Comparison of ENCODE assay signal across 22 cellular contexts in genomic region chr13:97133955-97134354, GRCh38.
DNase-seq lines count a peak whose midpoint lies in the region; ATAC-seq, FAIRE-seq and TF ChIP-seq lines count a peak whose summit lies in the region.
"Had no signal": no experiment of that assay in that cellular context is flagged by ENCODE, and none has a peak within 500 bp of the region (broad histone marks: within the 10 kb centered on the region; RNA-seq: fewer than 3 reads in every experiment).

No MANE protein-coding gene starts in this region.

- no TSS peak for BruUV-seq in HepG2 (replicated peaks; lab: Mats Ljungman, UMichigan)

- POLR2A ChIA-PET in HepG2 (lab: Yijun Ruan, JAX): interaction anchor here (0.6 kb wide), 1 partner anchor 137 kb away, joined by 3 read pairs; no protein-coding TSS in a partner anchor

- H2AFZ ChIP-seq in HepG2 (ENCODE audit: low read length): no peak overlapping the region

- ATAC-seq in HepG2 (peak; percentile 59), HG02610 (IDR thresholded peaks at IDR 0.05; ENCODE audit: unreplicated experiment) (no peak)
- ATAC-seq: activated CD8-positive, alpha-beta T cell treated with anti-CD3 and anti-CD28 coated beads, Interleukin-2, amount 10 ng/mL, durations not matched to agents 7 days and 5 days; activated T-cell treated with anti-CD3 and anti-CD28 coated beads, Interleukin-2, amount 50 U/mL, for 4 hours had no signal

- 47% methylated on average over 3 of the region's 3 CpGs for WGBS in HepG2 (ENCODE audit: low lambda C conversion rate)

- no peak overlapping the region for H3K27ac ChIP-seq in HepG2 (ENCODE audit: extremely low read length, insufficient read depth, low read length)
- H3K27ac ChIP-seq: esophagus squamous epithelium, left ventricle myocardium inferior, spleen, suprapubic skin had no signal

- no peak overlapping the region for H3K9ac ChIP-seq in HepG2 (ENCODE audit: insufficient read depth, low read depth, low read length)

- H3K4me2 ChIP-seq in HepG2 (ENCODE audit: low read depth, low read length): peak overlapping the region; percentile 32; the same call in 1 of the 2 replicates

- H3K4me1 ChIP-seq in HepG2 (ENCODE audit: insufficient read depth, low read length): peaks cover 31% of the 10 kb centered on the region
- H3K4me1 ChIP-seq: esophagus squamous epithelium, left ventricle myocardium inferior, spleen, suprapubic skin had no signal

- H3K79me2 ChIP-seq in HepG2 (ENCODE audit: insufficient read depth, low read length): no peaks in the 10 kb centered on the region

- TF ChIP-seq EP300 in HepG2 (IDR thresholded peaks at IDR 0.05; ENCODE audit: low read depth in 2 of 2, low read length in 2 of 2): peak in 1 of 2 experiments; percentile 10; a peak in 1 of 4 replicates
- no peak for TF ChIP-seq EP300 in HepG2 (CRISPR knock-in tag; IDR thresholded peaks at IDR 0.05; ENCODE audit: borderline replicate concordance)

- CTCF ChIA-PET in HepG2 (lab: Yijun Ruan, JAX; ENCODE audit: low intra/inter-chr PET ratio, low total read pairs): no interaction called here

- in situ Hi-C loops in HepG2 (cut with HindIII; ENCODE audit: extremely low pct_ligation_motif_present, low pct_unique_long_range_greater_than_20kb): no loop called here

- no peaks in the 10 kb centered on the region for H3K36me3 ChIP-seq in HepG2 (replicated peaks in 1 of 2; ENCODE audit: control insufficient read depth in 1 of 2, insufficient read depth in 2 of 2, low read length in 2 of 2)
- H3K36me3 ChIP-seq: esophagus squamous epithelium, left ventricle myocardium inferior, spleen, suprapubic skin had no signal

- TF ChIP-seq CTCF in HepG2 (CRISPR knock-in tag; IDR thresholded peaks at IDR 0.05): no peak

- H4K20me1 ChIP-seq in HepG2 (ENCODE audit: insufficient read depth, low read length): no peaks in the 10 kb centered on the region

- intact Hi-C loops in HepG2 (cut with micrococcal nuclease; ENCODE audit: unreplicated experiment): no loop called here

- TF ChIP-seq RAD21 in HepG2 (CRISPR knock-in tag; IDR thresholded peaks at IDR 0.05): no peak

- H3K27me3 ChIP-seq in HepG2 (ENCODE audit: control insufficient read depth in 1 of 2, insufficient read depth in 2 of 2, low read length in 2 of 2): no peaks in the 10 kb centered on the region
- H3K27me3 ChIP-seq: esophagus squamous epithelium, suprapubic skin had no signal

- H3K4me3 ChIP-seq in HepG2 (replicated peaks in 1 of 3; ENCODE audit: insufficient read depth in 1 of 3, low read depth in 2 of 3, low read length in 3 of 3): no peak overlapping the region
- H3K4me3 ChIP-seq: esophagus squamous epithelium, left ventricle myocardium inferior, spleen, suprapubic skin had no signal

- TF ChIP-seq POLR2A in HepG2 (IDR thresholded peaks at IDR 0.05; ENCODE audit: insufficient read depth in 1 of 2, low read depth in 2 of 2, low read length in 2 of 2): no peak

- FAIRE-seq in HepG2 (lab: Jason Lieb, UNC): no peak

- H3K9me3 ChIP-seq in HepG2 (ENCODE audit: low read length): no peaks in the 10 kb centered on the region
- H3K9me3 ChIP-seq: esophagus squamous epithelium, left ventricle myocardium inferior, spleen, suprapubic skin had no signal

- peak; percentile 6 for DNase-seq in COR-L47 (lab: John Stamatoyannopoulos, UW)
- DNase-seq in NCI-H1417 (lab: John Stamatoyannopoulos, UW): peak; percentile 75 to 92 (median 89)
- peak; percentile 80 for DNase-seq in NCI-H748 (lab: John Stamatoyannopoulos, UW; ENCODE audit: unreplicated experiment)
- DNase-seq in HepG2 (ENCODE audit: low spot score): peak; percentile 34
- no peak for DNase-seq in activated gamma-delta T cell treated with Interleukin-2 at 50 U/mL for 16 hours
- DNase-seq in NK-92 (lab: John Stamatoyannopoulos, UW; ENCODE audit: unreplicated experiment): no peak
- no peak for DNase-seq in HCEC 1CT
- DNase-seq: activated CD8-positive, alpha-beta T cell treated with anti-CD3 and anti-CD28 coated beads, Interleukin-2, amount 10 ng/mL, durations not matched to agents 7 days and 5 days; activated naive CD4-positive, alpha-beta T cell treated with anti-CD3 and anti-CD28 coated beads, Interleukin-2, amount 50 U/mL, for 16 hours; activated T-cell treated with anti-CD3 and anti-CD28 coated beads, Interleukin-2, amount 50 U/mL, for 4 hours; aorta; cerebellar nuclear complex; DMS79 treated with DMSO at 0.1 percent for 48 hours; effector CD4-positive, alpha-beta T cell; esophagus squamous epithelium; H9; left ventricle myocardium inferior; NCI-H446; OCI-M1; spleen had no signal

TF ChIP-seq in HepG2, 621 proteins besides CTCF, POLR2A, EP300 and RAD21 (continues in another document):
- no peak for TF ChIP-seq CBFB (CRISPR knock-in tag; IDR thresholded peaks at IDR 0.05)
- TF ChIP-seq, protein P1, sequence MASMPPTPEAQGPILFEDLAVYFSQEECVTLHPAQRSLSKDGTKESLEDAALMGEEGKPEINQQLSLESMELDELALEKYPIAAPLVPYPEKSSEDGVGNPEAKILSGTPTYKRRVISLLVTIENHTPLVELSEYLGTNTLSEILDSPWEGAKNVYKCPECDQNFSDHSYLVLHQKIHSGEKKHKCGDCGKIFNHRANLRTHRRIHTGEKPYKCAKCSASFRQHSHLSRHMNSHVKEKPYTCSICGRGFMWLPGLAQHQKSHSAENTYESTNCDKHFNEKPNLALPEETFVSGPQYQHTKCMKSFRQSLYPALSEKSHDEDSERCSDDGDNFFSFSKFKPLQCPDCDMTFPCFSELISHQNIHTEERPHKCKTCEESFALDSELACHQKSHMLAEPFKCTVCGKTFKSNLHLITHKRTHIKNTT (CRISPR knock-in tag; IDR thresholded peaks at IDR 0.05): no peak
- no peak for TF ChIP-seq ZNF652 (CRISPR knock-in tag; IDR thresholded peaks at IDR 0.05; ENCODE audit: borderline replicate concordance, low read depth)
- no peak for TF ChIP-seq ZBTB25 (CRISPR knock-in tag; IDR thresholded peaks at IDR 0.05)
- TF ChIP-seq KDM5A (IDR thresholded peaks at IDR 0.05; ENCODE audit: borderline replicate concordance, low read length): no peak
- TF ChIP-seq, protein P2, sequence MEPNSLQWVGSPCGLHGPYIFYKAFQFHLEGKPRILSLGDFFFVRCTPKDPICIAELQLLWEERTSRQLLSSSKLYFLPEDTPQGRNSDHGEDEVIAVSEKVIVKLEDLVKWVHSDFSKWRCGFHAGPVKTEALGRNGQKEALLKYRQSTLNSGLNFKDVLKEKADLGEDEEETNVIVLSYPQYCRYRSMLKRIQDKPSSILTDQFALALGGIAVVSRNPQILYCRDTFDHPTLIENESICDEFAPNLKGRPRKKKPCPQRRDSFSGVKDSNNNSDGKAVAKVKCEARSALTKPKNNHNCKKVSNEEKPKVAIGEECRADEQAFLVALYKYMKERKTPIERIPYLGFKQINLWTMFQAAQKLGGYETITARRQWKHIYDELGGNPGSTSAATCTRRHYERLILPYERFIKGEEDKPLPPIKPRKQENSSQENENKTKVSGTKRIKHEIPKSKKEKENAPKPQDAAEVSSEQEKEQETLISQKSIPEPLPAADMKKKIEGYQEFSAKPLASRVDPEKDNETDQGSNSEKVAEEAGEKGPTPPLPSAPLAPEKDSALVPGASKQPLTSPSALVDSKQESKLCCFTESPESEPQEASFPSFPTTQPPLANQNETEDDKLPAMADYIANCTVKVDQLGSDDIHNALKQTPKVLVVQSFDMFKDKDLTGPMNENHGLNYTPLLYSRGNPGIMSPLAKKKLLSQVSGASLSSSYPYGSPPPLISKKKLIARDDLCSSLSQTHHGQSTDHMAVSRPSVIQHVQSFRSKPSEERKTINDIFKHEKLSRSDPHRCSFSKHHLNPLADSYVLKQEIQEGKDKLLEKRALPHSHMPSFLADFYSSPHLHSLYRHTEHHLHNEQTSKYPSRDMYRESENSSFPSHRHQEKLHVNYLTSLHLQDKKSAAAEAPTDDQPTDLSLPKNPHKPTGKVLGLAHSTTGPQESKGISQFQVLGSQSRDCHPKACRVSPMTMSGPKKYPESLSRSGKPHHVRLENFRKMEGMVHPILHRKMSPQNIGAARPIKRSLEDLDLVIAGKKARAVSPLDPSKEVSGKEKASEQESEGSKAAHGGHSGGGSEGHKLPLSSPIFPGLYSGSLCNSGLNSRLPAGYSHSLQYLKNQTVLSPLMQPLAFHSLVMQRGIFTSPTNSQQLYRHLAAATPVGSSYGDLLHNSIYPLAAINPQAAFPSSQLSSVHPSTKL (CRISPR knock-in tag; IDR thresholded peaks at IDR 0.05): peak; percentile 59; the same call in 1 of the 2 replicates
- TF ChIP-seq ZNF382 (CRISPR knock-in tag; IDR thresholded peaks at IDR 0.05; ENCODE audit: borderline replicate concordance): no peak
- no peak for TF ChIP-seq ZNF44 (CRISPR knock-in tag; IDR thresholded peaks at IDR 0.05)
- no peak for TF ChIP-seq ZNF329 (CRISPR knock-in tag; IDR thresholded peaks at IDR 0.05; ENCODE audit: low read depth)
- TF ChIP-seq ZNF543 (CRISPR knock-in tag; IDR thresholded peaks at IDR 0.05): no peak
- TF ChIP-seq SIN3A (IDR thresholded peaks at IDR 0.05; ENCODE audit: borderline replicate concordance, low read depth, low read length): no peak
- peak; percentile 49 for TF ChIP-seq FOXA3 (CRISPR knock-in tag; IDR thresholded peaks at IDR 0.05)
- TF ChIP-seq ZNF224 (CRISPR knock-in tag; IDR thresholded peaks at IDR 0.05): no peak
- TF ChIP-seq SAP130 (CRISPR knock-in tag; IDR thresholded peaks at IDR 0.05; ENCODE audit: low read depth): peak; percentile 50; the same call in 1 of the 2 replicates

Comparison
In these comparisons a context has a peak if more than half of its experiments do, and no peak if none do; other contexts are left out.
1. DNase-seq: peak in COR-L47 (single experiment), NCI-H1417 (3 of 3), NCI-H748 (single experiment) and HepG2 (single experiment); none in activated gamma-delta T cell treated with Interleukin-2 at 50 U/mL for 16 hours (single experiment), NK-92 (single experiment) and HCEC 1CT (single experiment).